16 cellular contexts compared by ENCODE assay signal in genomic region chr9:7315746-7316457, GRCh38.
DNase-seq lines count a peak whose midpoint lies in the region; ATAC-seq and TF ChIP-seq lines count a peak whose summit lies in the region.
"Had no signal": no experiment of that assay in that cellular context is flagged by ENCODE, and none has a peak within 500 bp of the region (broad histone marks: within the 10 kb centered on the region; RNA-seq: fewer than 3 reads in every experiment).

No MANE protein-coding gene starts in this region.

- intact Hi-C loops in Right ventricle myocardium inferior (cut with DNase I) (no loop called here), cardiac septum (cut with DNase I) (no loop called here), aorta (cut with DNase I) (no loop called here)

- H3K9me3 ChIP-seq in aorta (ENCODE audit: control insufficient read depth, low read length): peaks cover 3% of the 10 kb centered on the region

- peaks cover 13% of the 10 kb centered on the region for H3K4me1 Mint-ChIP-seq in mesothelial cell of epicardium
- H3K4me1 Mint-ChIP-seq: T-helper 17 cell had no signal

- H3K4me1 ChIP-seq in aorta (ENCODE audit: control insufficient read depth in 1 of 2, insufficient read depth in 2 of 2, low read length in 2 of 2): peaks cover 0 to 5% of the 10 kb centered on the region in 2 donors

- H3K9me3 Mint-ChIP-seq in mesothelial cell of epicardium: peaks cover 24% of the 10 kb centered on the region

- no peaks in the 10 kb centered on the region for H3K27me3 Mint-ChIP-seq in mesothelial cell of epicardium (ENCODE audit: low read depth)

- H3K36me3 Mint-ChIP-seq in mesothelial cell of epicardium: peaks cover 12% of the 10 kb centered on the region

- no peak overlapping the region for H3K4me3 ChIP-seq in aorta (ENCODE audit: low read length in 2 of 2)

- H3K27me3 ChIP-seq in aorta (ENCODE audit: control insufficient read depth in 1 of 2, insufficient read depth in 2 of 2, low read length in 1 of 2): no peaks in the 10 kb centered on the region

- no peak overlapping the region for H3K4me3 Mint-ChIP-seq in mesothelial cell of epicardium
- H3K4me3 Mint-ChIP-seq: HFFc6, T-helper 17 cell had no signal

- peak overlapping the region in 1 of 2 donors; percentile 8 for H3K27ac ChIP-seq in aorta (ENCODE audit: low read depth in 1 of 2, low read length in 2 of 2)

- no peaks in the 10 kb centered on the region for H3K36me3 ChIP-seq in aorta (ENCODE audit: control insufficient read depth in 1 of 2, insufficient read depth in 2 of 2, low read length in 1 of 2)

- peak overlapping the region; percentile 15 for H3K27ac Mint-ChIP-seq in mesothelial cell of epicardium
- H3K27ac Mint-ChIP-seq: HFFc6, T-helper 17 cell had no signal

- no peak for TF ChIP-seq CTCF in mesothelial cell of epicardium (IDR thresholded peaks at IDR 0.05; ENCODE audit: unreplicated experiment)

- DNase-seq in Right ventricle myocardium inferior (ENCODE audit: missing footprints) (no peak), cardiac septum (ENCODE audit: low spot score) (no peak), fibroblast of peridontal ligament (ENCODE audit: extremely low read depth) (peak; percentile 59), mesothelial cell of epicardium (ENCODE audit: low spot score in 2 of 2, unreplicated experiment in 2 of 2) (no peak), aorta (no peak), NCI-H526 (lab: John Stamatoyannopoulos, UW) (no peak)
- DNase-seq: activated CD4-positive, alpha-beta T cell treated with anti-CD3 and anti-CD28 coated beads for 48 hours; activated T-cell treated with anti-CD3 and anti-CD28 coated beads, Interleukin-2, amount 50 U/mL, for 48 hours; amygdala; Calu3; HFFc6; NCI-H345; PC-3; T-helper 17 cell had no signal

- ATAC-seq in Right ventricle myocardium inferior: peak; percentile 87
- ATAC-seq in aorta (ENCODE audit: low FRiP score): peak; percentile 82
- ATAC-seq in HG03139 (IDR thresholded peaks at IDR 0.05; ENCODE audit: unreplicated experiment): no peak
- ATAC-seq in HG03108 (IDR thresholded peaks at IDR 0.05; ENCODE audit: unreplicated experiment): no peak
- ATAC-seq: PC-3, T-helper 17 cell had no signal

- 11 to 17% methylated on average over 5 of the region's 5 CpGs for WGBS in aorta, 2 donors

Comparison
In these comparisons a context has a peak if more than half of its experiments do, and no peak if none do; other contexts are left out.
1. ATAC-seq: peak in Right ventricle myocardium inferior (single experiment) and aorta (single experiment); none in HG03139 (single experiment) and HG03108 (single experiment).